1 cellular context compared by ENCODE assay signal in genomic region chr1:206680279-206680678, GRCh38.
TF ChIP-seq lines count a peak whose summit lies in the region.

No MANE protein-coding gene starts in this region.

TF ChIP-seq in K562, 482 proteins besides CTCF, POLR2A, EP300 and RAD21 (continued from another document):
- TF ChIP-seq ZNF12 (CRISPR knock-in tag; IDR thresholded peaks at IDR 0.05): no peak
- no peak for TF ChIP-seq KLF6 (CRISPR knock-in tag; IDR thresholded peaks at IDR 0.05; ENCODE audit: borderline replicate concordance)
- TF ChIP-seq MBD1 (CRISPR knock-in tag; IDR thresholded peaks at IDR 0.05): no peak
- TF ChIP-seq SIRT6 (IDR thresholded peaks at IDR 0.05; ENCODE audit: low read depth, low read length): no peak
- no peak for TF ChIP-seq SMARCA5 (IDR thresholded peaks at IDR 0.05)
- TF ChIP-seq MLLT1 (IDR thresholded peaks at IDR 0.05): no peak
- TF ChIP-seq NFYB (IDR thresholded peaks at IDR 0.05; ENCODE audit: extremely low read depth, insufficient read length): no peak
- no peak for TF ChIP-seq BCL6 (CRISPR knock-in tag; IDR thresholded peaks at IDR 0.05)
- no peak for TF ChIP-seq POU5F1 (IDR thresholded peaks at IDR 0.05; ENCODE audit: borderline replicate concordance, low read depth, low read length, partially characterized antibody)
- no peak for TF ChIP-seq HCFC1 (IDR thresholded peaks at IDR 0.05; ENCODE audit: low read depth, low read length)
